1 cellular context compared by ENCODE assay signal in the genomic region with DNA sequence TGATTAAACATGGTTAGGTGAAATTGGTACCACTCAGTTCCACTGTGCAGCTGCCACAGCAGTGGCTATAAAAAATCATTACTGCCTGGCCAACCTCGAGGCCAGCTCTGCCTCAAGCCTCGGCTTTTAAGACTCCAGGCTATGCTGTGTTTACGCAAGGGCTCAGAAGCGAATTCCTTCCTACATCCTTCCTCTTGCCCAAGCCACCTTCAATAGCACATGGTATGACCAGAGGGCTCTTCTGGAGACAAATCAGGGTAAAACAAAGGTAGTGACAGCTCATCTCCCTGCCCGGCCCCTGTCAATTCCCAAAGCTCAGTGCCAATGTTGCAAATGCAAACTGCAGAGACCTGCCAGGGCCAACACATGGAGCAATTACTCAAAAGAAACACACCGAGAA.
TF ChIP-seq lines count a peak whose summit lies in the region.

No MANE protein-coding gene starts in this region.

TF ChIP-seq in SK-N-SH treated with all-trans-retinoic acid at 6 μM for 48 hours, 23 proteins besides CTCF, POLR2A, EP300 and RAD21 (continued from another document):
- TF ChIP-seq, protein P1, sequence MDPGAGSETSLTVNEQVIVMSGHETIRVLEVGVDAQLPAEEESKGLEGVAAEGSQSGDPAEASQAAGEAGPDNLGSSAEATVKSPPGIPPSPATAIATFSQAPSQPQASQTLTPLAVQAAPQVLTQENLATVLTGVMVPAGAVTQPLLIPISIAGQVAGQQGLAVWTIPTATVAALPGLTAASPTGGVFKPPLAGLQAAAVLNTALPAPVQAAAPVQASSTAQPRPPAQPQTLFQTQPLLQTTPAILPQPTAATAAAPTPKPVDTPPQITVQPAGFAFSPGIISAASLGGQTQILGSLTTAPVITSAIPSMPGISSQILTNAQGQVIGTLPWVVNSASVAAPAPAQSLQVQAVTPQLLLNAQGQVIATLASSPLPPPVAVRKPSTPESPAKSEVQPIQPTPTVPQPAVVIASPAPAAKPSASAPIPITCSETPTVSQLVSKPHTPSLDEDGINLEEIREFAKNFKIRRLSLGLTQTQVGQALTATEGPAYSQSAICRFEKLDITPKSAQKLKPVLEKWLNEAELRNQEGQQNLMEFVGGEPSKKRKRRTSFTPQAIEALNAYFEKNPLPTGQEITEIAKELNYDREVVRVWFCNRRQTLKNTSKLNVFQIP (CRISPR knock-in tag; IDR thresholded peaks at IDR 0.05; ENCODE audit: borderline replicate concordance, low read depth) = no peak
- TF ChIP-seq ZFP3 (CRISPR knock-in tag; IDR thresholded peaks at IDR 0.05) = no peak; the same call in 1 of the 2 replicates
- no peak for TF ChIP-seq TOX (CRISPR knock-in tag; IDR thresholded peaks at IDR 0.05; ENCODE audit: borderline replicate concordance)
- TF ChIP-seq ARNTL (CRISPR knock-in tag; IDR thresholded peaks at IDR 0.05; ENCODE audit: borderline replicate concordance, low read depth) = no peak
- no peak for TF ChIP-seq ESRRG (CRISPR knock-in tag; IDR thresholded peaks at IDR 0.05)
- TF ChIP-seq PPARA (CRISPR knock-in tag; IDR thresholded peaks at IDR 0.05; ENCODE audit: borderline replicate concordance) = no peak
- TF ChIP-seq, protein P2, sequence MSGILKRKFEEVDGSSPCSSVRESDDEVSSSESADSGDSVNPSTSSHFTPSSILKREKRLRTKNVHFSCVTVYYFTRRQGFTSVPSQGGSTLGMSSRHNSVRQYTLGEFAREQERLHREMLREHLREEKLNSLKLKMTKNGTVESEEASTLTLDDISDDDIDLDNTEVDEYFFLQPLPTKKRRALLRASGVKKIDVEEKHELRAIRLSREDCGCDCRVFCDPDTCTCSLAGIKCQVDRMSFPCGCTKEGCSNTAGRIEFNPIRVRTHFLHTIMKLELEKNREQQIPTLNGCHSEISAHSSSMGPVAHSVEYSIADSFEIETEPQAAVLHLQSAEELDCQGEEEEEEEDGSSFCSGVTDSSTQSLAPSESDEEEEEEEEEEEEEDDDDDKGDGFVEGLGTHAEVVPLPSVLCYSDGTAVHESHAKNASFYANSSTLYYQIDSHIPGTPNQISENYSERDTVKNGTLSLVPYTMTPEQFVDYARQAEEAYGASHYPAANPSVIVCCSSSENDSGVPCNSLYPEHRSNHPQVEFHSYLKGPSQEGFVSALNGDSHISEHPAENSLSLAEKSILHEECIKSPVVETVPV (CRISPR knock-in tag; IDR thresholded peaks at IDR 0.05) = no peak
- no peak for TF ChIP-seq RARB (CRISPR knock-in tag; IDR thresholded peaks at IDR 0.05)
- no peak for TF ChIP-seq SNAI2 (CRISPR knock-in tag; IDR thresholded peaks at IDR 0.05)
- no peak for TF ChIP-seq ZNF8 (CRISPR knock-in tag; IDR thresholded peaks at IDR 0.05)
- TF ChIP-seq CSDC2 (CRISPR knock-in tag; IDR thresholded peaks at IDR 0.05) = no peak
